ENCODE assay signal across 1 cellular context in the genomic region with DNA sequence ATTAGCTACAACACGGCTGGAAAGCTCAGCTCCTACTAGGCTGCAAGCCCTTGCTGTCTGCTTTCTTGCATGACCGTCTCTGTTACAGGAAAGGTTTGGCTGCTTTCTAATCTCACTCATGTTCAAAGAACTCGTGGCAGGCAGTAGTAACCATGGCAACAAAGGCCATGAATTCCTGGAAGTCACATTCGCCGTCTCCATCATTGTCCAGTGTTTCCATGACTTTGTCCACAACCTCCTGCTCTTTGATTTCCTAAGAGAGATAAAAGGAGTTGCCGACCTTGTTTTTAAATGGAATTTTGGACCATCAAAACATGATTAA.
TF ChIP-seq lines count a peak whose summit lies in the region.

No MANE protein-coding gene starts in this region.

TF ChIP-seq in HepG2, 621 proteins besides CTCF, POLR2A, EP300 and RAD21 (continued from another document):
- TF ChIP-seq, protein P1, sequence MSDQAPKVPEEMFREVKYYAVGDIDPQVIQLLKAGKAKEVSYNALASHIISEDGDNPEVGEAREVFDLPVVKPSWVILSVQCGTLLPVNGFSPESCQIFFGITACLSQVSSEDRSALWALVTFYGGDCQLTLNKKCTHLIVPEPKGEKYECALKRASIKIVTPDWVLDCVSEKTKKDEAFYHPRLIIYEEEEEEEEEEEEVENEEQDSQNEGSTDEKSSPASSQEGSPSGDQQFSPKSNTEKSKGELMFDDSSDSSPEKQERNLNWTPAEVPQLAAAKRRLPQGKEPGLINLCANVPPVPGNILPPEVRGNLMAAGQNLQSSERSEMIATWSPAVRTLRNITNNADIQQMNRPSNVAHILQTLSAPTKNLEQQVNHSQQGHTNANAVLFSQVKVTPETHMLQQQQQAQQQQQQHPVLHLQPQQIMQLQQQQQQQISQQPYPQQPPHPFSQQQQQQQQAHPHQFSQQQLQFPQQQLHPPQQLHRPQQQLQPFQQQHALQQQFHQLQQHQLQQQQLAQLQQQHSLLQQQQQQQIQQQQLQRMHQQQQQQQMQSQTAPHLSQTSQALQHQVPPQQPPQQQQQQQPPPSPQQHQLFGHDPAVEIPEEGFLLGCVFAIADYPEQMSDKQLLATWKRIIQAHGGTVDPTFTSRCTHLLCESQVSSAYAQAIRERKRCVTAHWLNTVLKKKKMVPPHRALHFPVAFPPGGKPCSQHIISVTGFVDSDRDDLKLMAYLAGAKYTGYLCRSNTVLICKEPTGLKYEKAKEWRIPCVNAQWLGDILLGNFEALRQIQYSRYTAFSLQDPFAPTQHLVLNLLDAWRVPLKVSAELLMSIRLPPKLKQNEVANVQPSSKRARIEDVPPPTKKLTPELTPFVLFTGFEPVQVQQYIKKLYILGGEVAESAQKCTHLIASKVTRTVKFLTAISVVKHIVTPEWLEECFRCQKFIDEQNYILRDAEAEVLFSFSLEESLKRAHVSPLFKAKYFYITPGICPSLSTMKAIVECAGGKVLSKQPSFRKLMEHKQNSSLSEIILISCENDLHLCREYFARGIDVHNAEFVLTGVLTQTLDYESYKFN (CRISPR knock-in tag; conservative IDR thresholded peaks at IDR 0.05): peak; percentile 39; the same call in 1 of the 2 replicates
- TF ChIP-seq RARA (CRISPR knock-in tag; IDR thresholded peaks at IDR 0.05): peak; percentile 83
- TF ChIP-seq TEAD3 (CRISPR knock-in tag; optimal IDR thresholded peaks at IDR 0.05; ENCODE audit: borderline replicate concordance): peak; percentile 63
- TF ChIP-seq, protein P2, sequence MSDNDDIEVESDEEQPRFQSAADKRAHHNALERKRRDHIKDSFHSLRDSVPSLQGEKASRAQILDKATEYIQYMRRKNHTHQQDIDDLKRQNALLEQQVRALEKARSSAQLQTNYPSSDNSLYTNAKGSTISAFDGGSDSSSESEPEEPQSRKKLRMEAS (IDR thresholded peaks at IDR 0.05): peak; percentile 56; the same call in 1 of the 2 replicates
- no peak for TF ChIP-seq ZNF775 (CRISPR knock-in tag; IDR thresholded peaks at IDR 0.05; ENCODE audit: borderline replicate concordance)
- TF ChIP-seq SOX13 (IDR thresholded peaks at IDR 0.05): no peak
- peak in 1 of 2 experiments; percentile 75; a peak in 2 of 4 replicates for TF ChIP-seq SOX13 (CRISPR knock-in tag; conservative IDR thresholded peaks at IDR 0.05 in 1 of 2, IDR thresholded peaks at IDR 0.05 in 1 of 2)
- TF ChIP-seq NR2F6 (IDR thresholded peaks at IDR 0.05): no peak
- peak; percentile 42; the same call in 1 of the 2 replicates for TF ChIP-seq NR2F6 (CRISPR knock-in tag; IDR thresholded peaks at IDR 0.05)
- TF ChIP-seq, protein P3, sequence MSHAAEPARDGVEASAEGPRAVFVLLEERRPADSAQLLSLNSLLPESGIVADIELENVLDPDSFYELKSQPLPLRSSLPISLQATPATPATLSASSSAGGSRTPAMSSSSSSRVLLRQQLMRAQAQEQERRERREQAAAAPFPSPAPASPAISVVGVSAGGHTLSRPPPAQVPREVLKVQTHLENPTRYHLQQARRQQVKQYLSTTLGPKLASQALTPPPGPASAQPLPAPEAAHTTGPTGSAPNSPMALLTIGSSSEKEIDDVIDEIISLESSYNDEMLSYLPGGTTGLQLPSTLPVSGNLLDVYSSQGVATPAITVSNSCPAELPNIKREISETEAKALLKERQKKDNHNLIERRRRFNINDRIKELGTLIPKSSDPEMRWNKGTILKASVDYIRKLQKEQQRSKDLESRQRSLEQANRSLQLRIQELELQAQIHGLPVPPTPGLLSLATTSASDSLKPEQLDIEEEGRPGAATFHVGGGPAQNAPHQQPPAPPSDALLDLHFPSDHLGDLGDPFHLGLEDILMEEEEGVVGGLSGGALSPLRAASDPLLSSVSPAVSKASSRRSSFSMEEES (CRISPR knock-in tag; IDR thresholded peaks at IDR 0.05): peak; percentile 69
- peak; percentile 78 for TF ChIP-seq TCF7 (IDR thresholded peaks at IDR 0.05; ENCODE audit: low read depth)
- TF ChIP-seq, protein P4, sequence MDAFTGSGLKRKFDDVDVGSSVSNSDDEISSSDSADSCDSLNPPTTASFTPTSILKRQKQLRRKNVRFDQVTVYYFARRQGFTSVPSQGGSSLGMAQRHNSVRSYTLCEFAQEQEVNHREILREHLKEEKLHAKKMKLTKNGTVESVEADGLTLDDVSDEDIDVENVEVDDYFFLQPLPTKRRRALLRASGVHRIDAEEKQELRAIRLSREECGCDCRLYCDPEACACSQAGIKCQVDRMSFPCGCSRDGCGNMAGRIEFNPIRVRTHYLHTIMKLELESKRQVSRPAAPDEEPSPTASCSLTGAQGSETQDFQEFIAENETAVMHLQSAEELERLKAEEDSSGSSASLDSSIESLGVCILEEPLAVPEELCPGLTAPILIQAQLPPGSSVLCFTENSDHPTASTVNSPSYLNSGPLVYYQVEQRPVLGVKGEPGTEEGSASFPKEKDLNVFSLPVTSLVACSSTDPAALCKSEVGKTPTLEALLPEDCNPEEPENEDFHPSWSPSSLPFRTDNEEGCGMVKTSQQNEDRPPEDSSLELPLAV (CRISPR knock-in tag; conservative IDR thresholded peaks at IDR 0.05; ENCODE audit: low read depth): no peak
- no peak; a peak in 1 of 4 replicates for TF ChIP-seq NR2F1 (CRISPR knock-in tag; IDR thresholded peaks at IDR 0.05)
- peak; percentile 54 for TF ChIP-seq SKI (IDR thresholded peaks at IDR 0.05; ENCODE audit: partially characterized antibody)
- TF ChIP-seq RNF2 (conservative IDR thresholded peaks at IDR 0.05; ENCODE audit: low read depth): no peak
- TF ChIP-seq, protein P5, sequence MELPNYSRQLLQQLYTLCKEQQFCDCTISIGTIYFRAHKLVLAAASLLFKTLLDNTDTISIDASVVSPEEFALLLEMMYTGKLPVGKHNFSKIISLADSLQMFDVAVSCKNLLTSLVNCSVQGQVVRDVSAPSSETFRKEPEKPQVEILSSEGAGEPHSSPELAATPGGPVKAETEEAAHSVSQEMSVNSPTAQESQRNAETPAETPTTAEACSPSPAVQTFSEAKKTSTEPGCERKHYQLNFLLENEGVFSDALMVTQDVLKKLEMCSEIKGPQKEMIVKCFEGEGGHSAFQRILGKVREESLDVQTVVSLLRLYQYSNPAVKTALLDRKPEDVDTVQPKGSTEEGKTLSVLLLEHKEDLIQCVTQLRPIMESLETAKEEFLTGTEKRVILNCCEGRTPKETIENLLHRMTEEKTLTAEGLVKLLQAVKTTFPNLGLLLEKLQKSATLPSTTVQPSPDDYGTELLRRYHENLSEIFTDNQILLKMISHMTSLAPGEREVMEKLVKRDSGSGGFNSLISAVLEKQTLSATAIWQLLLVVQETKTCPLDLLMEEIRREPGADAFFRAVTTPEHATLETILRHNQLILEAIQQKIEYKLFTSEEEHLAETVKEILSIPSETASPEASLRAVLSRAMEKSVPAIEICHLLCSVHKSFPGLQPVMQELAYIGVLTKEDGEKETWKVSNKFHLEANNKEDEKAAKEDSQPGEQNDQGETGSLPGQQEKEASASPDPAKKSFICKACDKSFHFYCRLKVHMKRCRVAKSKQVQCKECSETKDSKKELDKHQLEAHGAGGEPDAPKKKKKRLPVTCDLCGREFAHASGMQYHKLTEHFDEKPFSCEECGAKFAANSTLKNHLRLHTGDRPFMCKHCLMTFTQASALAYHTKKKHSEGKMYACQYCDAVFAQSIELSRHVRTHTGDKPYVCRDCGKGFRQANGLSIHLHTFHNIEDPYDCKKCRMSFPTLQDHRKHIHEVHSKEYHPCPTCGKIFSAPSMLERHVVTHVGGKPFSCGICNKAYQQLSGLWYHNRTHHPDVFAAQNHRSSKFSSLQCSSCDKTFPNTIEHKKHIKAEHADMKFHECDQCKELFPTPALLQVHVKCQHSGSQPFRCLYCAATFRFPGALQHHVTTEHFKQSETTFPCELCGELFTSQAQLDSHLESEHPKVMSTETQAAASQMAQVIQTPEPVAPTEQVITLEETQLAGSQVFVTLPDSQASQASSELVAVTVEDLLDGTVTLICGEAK (IDR thresholded peaks at IDR 0.05): no peak
- TF ChIP-seq, protein P5 (CRISPR knock-in tag; IDR thresholded peaks at IDR 0.05): no peak
- TF ChIP-seq MIER3 (CRISPR knock-in tag; IDR thresholded peaks at IDR 0.05; ENCODE audit: borderline replicate concordance): peak; percentile 50; the same call in 1 of the 2 replicates
- TF ChIP-seq TBL1XR1 (IDR thresholded peaks at IDR 0.05; ENCODE audit: borderline replicate concordance, low read length, partially characterized antibody): peak; percentile 72
- peak; percentile 36; the same call in 1 of the 2 replicates for TF ChIP-seq ZNF331 (CRISPR knock-in tag; IDR thresholded peaks at IDR 0.05)
- TF ChIP-seq YEATS2 (CRISPR knock-in tag; IDR thresholded peaks at IDR 0.05; ENCODE audit: borderline replicate concordance): peak; percentile 33; the same call in 1 of the 2 replicates
- TF ChIP-seq, protein P6, sequence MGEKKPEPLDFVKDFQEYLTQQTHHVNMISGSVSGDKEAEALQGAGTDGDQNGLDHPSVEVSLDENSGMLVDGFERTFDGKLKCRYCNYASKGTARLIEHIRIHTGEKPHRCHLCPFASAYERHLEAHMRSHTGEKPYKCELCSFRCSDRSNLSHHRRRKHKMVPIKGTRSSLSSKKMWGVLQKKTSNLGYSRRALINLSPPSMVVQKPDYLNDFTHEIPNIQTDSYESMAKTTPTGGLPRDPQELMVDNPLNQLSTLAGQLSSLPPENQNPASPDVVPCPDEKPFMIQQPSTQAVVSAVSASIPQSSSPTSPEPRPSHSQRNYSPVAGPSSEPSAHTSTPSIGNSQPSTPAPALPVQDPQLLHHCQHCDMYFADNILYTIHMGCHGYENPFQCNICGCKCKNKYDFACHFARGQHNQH (CRISPR knock-in tag; IDR thresholded peaks at IDR 0.05): peak; percentile 40; the same call in 1 of the 2 replicates
- TF ChIP-seq SMAD3 (CRISPR knock-in tag; IDR thresholded peaks at IDR 0.05): no peak
